In genomic region chr2:68744517-68744916, GRCh38 we compare ENCODE assay signal across 11 cellular contexts. TPM values are rescaled to one million over a fixed set of nuclear protein-coding genes. Genes with fewer than 3 reads are reported as not detected.
DNase-seq lines count a peak whose midpoint lies in the region; ATAC-seq and TF ChIP-seq lines count a peak whose summit lies in the region.
"Had no signal": no experiment of that assay in that cellular context is flagged by ENCODE, and none has a peak within 500 bp of the region (broad histone marks: within the 10 kb centered on the region; RNA-seq: fewer than 3 reads in every experiment).

No MANE protein-coding gene starts in this region.

- H3K4me3 ChIP-seq in PC-3 (ENCODE audit: low read length) = no peak overlapping the region
- no peak overlapping the region for H3K4me3 ChIP-seq in choroid plexus epithelial cell (ENCODE audit: low read depth, low read length)
- H3K4me3 ChIP-seq: SJCRH30 had no signal

- H3K27ac Mint-ChIP-seq in activated naive CD4-positive, alpha-beta T cell treated with anti-CD3 and anti-CD28 coated beads, Interleukin-2, amount 50 U/mL, for 24 hours = peak overlapping the region; percentile 90
- H3K27ac Mint-ChIP-seq in stimulated activated naive CD8-positive, alpha-beta T cell treated with anti-CD3 and anti-CD28 coated beads, Interleukin-15, amount 100 ng/mL, for 72 hours = peak overlapping the region; percentile 65 to 92

- POLR2A ChIA-PET in PC-3 (lab: Charles Lee; ENCODE audit: unreplicated experiment) = interaction anchor here (0.7 kb wide), 1 partner anchor 459 kb away, joined by 4 read pairs; no protein-coding TSS in a partner anchor

- H3K27me3 Mint-ChIP-seq in activated naive CD4-positive, alpha-beta T cell treated with anti-CD3 and anti-CD28 coated beads, Interleukin-2, amount 50 U/mL, for 24 hours = no peaks in the 10 kb centered on the region
- H3K27me3 Mint-ChIP-seq in stimulated activated naive CD8-positive, alpha-beta T cell treated with anti-CD3 and anti-CD28 coated beads, Interleukin-15, amount 100 ng/mL, for 72 hours = no peaks in the 10 kb centered on the region

- no peaks in the 10 kb centered on the region for H3K4me1 ChIP-seq in PC-3 (ENCODE audit: insufficient read depth, low read length)

- H3K9me3 Mint-ChIP-seq in activated naive CD4-positive, alpha-beta T cell treated with anti-CD3 and anti-CD28 coated beads, Interleukin-2, amount 50 U/mL, for 24 hours = peaks cover 5% of the 10 kb centered on the region
- peaks cover 0 to 5% of the 10 kb centered on the region in 2 donors for H3K9me3 Mint-ChIP-seq in stimulated activated naive CD8-positive, alpha-beta T cell treated with anti-CD3 and anti-CD28 coated beads, Interleukin-15, amount 100 ng/mL, for 72 hours

- no peak for ATAC-seq in PC-3
- ATAC-seq in stimulated activated naive CD8-positive, alpha-beta T cell treated with anti-CD3 and anti-CD28 coated beads, Interleukin-15, amount 100 ng/mL, for 72 hours = no peak

- intact Hi-C loops in PC-3 (cut with micrococcal nuclease) = no loop called here

- H3F3A ChIP-seq in PC-3 (ENCODE audit: low read length, unreplicated experiment) = no peaks in the 10 kb centered on the region

- no peak overlapping the region for H3K4me2 ChIP-seq in PC-3 (ENCODE audit: low read length)

- H3K9me2 ChIP-seq in PC-3 (replicated peaks; ENCODE audit: low read length) = no peaks in the 10 kb centered on the region

- no peaks in the 10 kb centered on the region for H3K27me3 ChIP-seq in PC-3 (ENCODE audit: low read length)
- H3K27me3 ChIP-seq: SJCRH30 had no signal

- no peak overlapping the region for H3K9ac ChIP-seq in PC-3 (ENCODE audit: low read length)

- H3K4me3 Mint-ChIP-seq in activated naive CD4-positive, alpha-beta T cell treated with anti-CD3 and anti-CD28 coated beads, Interleukin-2, amount 50 U/mL, for 24 hours = peak overlapping the region; percentile 71
- peak overlapping the region; percentile 53 to 77 for H3K4me3 Mint-ChIP-seq in stimulated activated naive CD8-positive, alpha-beta T cell treated with anti-CD3 and anti-CD28 coated beads, Interleukin-15, amount 100 ng/mL, for 72 hours

- DNase-seq in activated naive CD4-positive, alpha-beta T cell treated with anti-CD3 and anti-CD28 coated beads, Interleukin-2, amount 50 U/mL, for 16 hours = no peak
- DNase-seq in PC-3 = peak; percentile 28
- DNase-seq in choroid plexus epithelial cell (ENCODE audit: low read depth) = no peak
- DNase-seq in stimulated activated naive CD8-positive, alpha-beta T cell treated with anti-CD3 and anti-CD28 coated beads, Interleukin-15, amount 100 ng/mL, for 72 hours = no peak
- DNase-seq in NCI-H510A treated with DMSO at 0.1 percent for 48 hours (lab: John Stamatoyannopoulos, UW) = no peak
- DNase-seq in NCI-H1092 (lab: John Stamatoyannopoulos, UW) = no peak
- no peak for DNase-seq in amygdala (lab: John Stamatoyannopoulos, UW)
- DNase-seq: NCI-H510A had no signal

- H3K36me3 ChIP-seq in PC-3 (ENCODE audit: low read depth, low read length) = no peaks in the 10 kb centered on the region
- H3K36me3 ChIP-seq: SJCRH30 had no signal

- H3K36me3 Mint-ChIP-seq in activated naive CD4-positive, alpha-beta T cell treated with anti-CD3 and anti-CD28 coated beads, Interleukin-2, amount 50 U/mL, for 24 hours = peaks cover 27% of the 10 kb centered on the region

- H3K4me1 Mint-ChIP-seq in activated naive CD4-positive, alpha-beta T cell treated with anti-CD3 and anti-CD28 coated beads, Interleukin-2, amount 50 U/mL, for 24 hours = peaks cover 97% of the 10 kb centered on the region
- peaks cover 98% of the 10 kb centered on the region for H3K4me1 Mint-ChIP-seq in stimulated activated naive CD8-positive, alpha-beta T cell treated with anti-CD3 and anti-CD28 coated beads, Interleukin-15, amount 100 ng/mL, for 72 hours

- H4K20me1 ChIP-seq in PC-3 (ENCODE audit: low read length) = no peaks in the 10 kb centered on the region

- peak; percentile 49 for TF ChIP-seq CTCF in PC-3 (conservative IDR thresholded peaks at IDR 0.05; ENCODE audit: low read depth, low read length)
- TF ChIP-seq CTCF in choroid plexus epithelial cell (conservative IDR thresholded peaks at IDR 0.05; ENCODE audit: low read depth, low read length) = peak; percentile 29

- no TSS peak for BruUV-seq in PC-3 (replicated peaks; lab: Mats Ljungman, UMichigan)

- CTCF ChIA-PET in PC-3 (lab: Charles Lee) = interaction anchor here (0.6 to 1.0 kb wide), 2 partner anchors 180 to 181 kb away, joined by 3 to 5 read pairs; no protein-coding TSS in a partner anchor

- no peaks in the 10 kb centered on the region for H3K79me2 ChIP-seq in PC-3 (ENCODE audit: low read length)

- H2AFZ ChIP-seq in PC-3 (ENCODE audit: low read length) = no peak overlapping the region

- H3K27ac ChIP-seq in PC-3 (ENCODE audit: low read length) = no peak overlapping the region
- H3K27ac ChIP-seq: SJCRH30 had no signal

- H3K9me3 ChIP-seq in PC-3 (ENCODE audit: low read length) = no peaks in the 10 kb centered on the region
- H3K9me3 ChIP-seq: SJCRH30 had no signal

RNA-seq across cellular contexts. Expression of gene ARHGAP25, which starts 9.9 kb away (rescaled TPM):
- total RNA-seq in PC-3 (2014; rRNA removed) = not detected in 2 replicates
- total RNA-seq: myocyte had no signal
